In the genomic region with DNA sequence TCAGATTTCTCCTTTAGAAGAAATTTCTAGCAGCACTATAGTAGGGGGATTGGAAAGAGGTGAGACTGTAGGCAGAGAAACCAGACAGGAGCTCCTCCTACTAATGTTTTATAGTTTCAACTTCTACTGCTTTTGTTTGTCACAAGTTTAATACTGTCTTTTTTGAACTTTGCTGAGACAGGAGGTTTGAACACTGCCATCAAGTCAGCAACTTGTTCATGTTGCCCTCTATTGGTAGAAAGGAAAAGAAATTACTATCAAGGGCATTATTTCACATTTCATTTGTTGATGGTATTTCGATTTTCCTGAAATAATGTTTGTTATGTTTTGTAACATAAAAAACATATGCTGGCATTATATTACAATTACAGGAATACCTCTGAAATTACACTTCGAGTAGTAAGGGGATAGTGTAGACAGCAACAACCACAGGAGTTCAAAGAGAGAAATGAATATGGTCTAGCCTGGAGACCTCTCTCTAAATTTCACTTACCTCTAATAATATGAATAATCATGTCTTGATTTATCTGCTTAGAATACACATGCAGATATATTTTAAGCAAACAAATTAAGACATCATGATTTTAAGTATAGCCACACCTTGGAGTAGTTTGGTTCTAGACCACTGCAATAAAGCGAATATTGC, we compare ENCODE assay signal across 9 cellular contexts. TPM values are rescaled to one million over a fixed set of nuclear protein-coding genes. Genes with fewer than 3 reads are reported as not detected.
DNase-seq lines count a peak whose midpoint lies in the region; ATAC-seq, FAIRE-seq and TF ChIP-seq lines count a peak whose summit lies in the region.
"Had no signal": no experiment of that assay in that cellular context is flagged by ENCODE, and none has a peak within 500 bp of the region (broad histone marks: within the 10 kb centered on the region; RNA-seq: fewer than 3 reads in every experiment).

No MANE protein-coding gene starts in this region.

- 46% methylated on average over 3 of the region's 3 CpGs for WGBS in right cardiac atrium
- WGBS in suprapubic skin: 38% methylated on average over 3 of the region's 3 CpGs

- TF ChIP-seq EP300 in suprapubic skin (IDR thresholded peaks at IDR 0.05): no peak

- H3K27me3 ChIP-seq in ACC112 (ENCODE audit: insufficient read depth, low read length) (no peaks in the 10 kb centered on the region), right cardiac atrium (ENCODE audit: control insufficient read depth, insufficient read depth) (no peaks in the 10 kb centered on the region), suprapubic skin (no peaks in the 10 kb centered on the region)

- DNase-seq in GM12891 (ENCODE audit: insufficient read length, low spot score): no peak
- peak; percentile 45 for DNase-seq in HTR-8/SVneo (ENCODE audit: insufficient read length, low spot score)
- DNase-seq in right cardiac atrium: no peak
- no peak for DNase-seq in suprapubic skin (ENCODE audit: low spot score in 2 of 2)
- no peak for DNase-seq in mucosa of gallbladder (ENCODE audit: low spot score)
- DNase-seq in NCI-H146 (lab: John Stamatoyannopoulos, UW): no peak

- FAIRE-seq in GM12891 (lab: Jason Lieb, UNC): peak; percentile 72
- no peak for FAIRE-seq in HTR-8/SVneo (lab: Jason Lieb, UNC)

- peak overlapping the region; percentile 64 for H2AFZ ChIP-seq in ACC112 (ENCODE audit: low read length, unreplicated experiment)

- H3K27ac Mint-ChIP-seq in activated T-helper 17 cell treated with anti-CD3 and anti-CD28 coated beads, Interleukin-2, amount 50 U/mL, for 72 hours: no peak overlapping the region
- H3K27ac Mint-ChIP-seq: dendritic cell treated with granulocyte-macrophage colony-stimulating factor and Interleukin-4, amounts not matched to agents 40 ng/mL and 50 ng/mL, for 4 days had no signal

- H3K4me3 Mint-ChIP-seq in activated T-helper 17 cell treated with anti-CD3 and anti-CD28 coated beads, Interleukin-2, amount 50 U/mL, for 72 hours: no peak overlapping the region
- H3K4me3 Mint-ChIP-seq: dendritic cell treated with granulocyte-macrophage colony-stimulating factor and Interleukin-4, amounts not matched to agents 40 ng/mL and 50 ng/mL, for 4 days had no signal

- H3K36me3 ChIP-seq in ACC112 (ENCODE audit: insufficient read depth, low read length) (no peaks in the 10 kb centered on the region), suprapubic skin (no peaks in the 10 kb centered on the region)

- no peaks in the 10 kb centered on the region for H3K79me2 ChIP-seq in ACC112 (ENCODE audit: control insufficient read depth, insufficient read depth, low read length, unreplicated experiment)

- H3K4me1 Mint-ChIP-seq in activated T-helper 17 cell treated with anti-CD3 and anti-CD28 coated beads, Interleukin-2, amount 50 U/mL, for 72 hours: no peaks in the 10 kb centered on the region

- H3K9me3 Mint-ChIP-seq in activated T-helper 17 cell treated with anti-CD3 and anti-CD28 coated beads, Interleukin-2, amount 50 U/mL, for 72 hours: no peaks in the 10 kb centered on the region
- H3K9me3 Mint-ChIP-seq: dendritic cell treated with granulocyte-macrophage colony-stimulating factor and Interleukin-4, amounts not matched to agents 40 ng/mL and 50 ng/mL, for 4 days had no signal

- peak; percentile 29 for ATAC-seq in activated T-helper 17 cell treated with anti-CD3 and anti-CD28 coated beads, Interleukin-2, amount 50 U/mL, for 72 hours (replicated peaks)
- peak; percentile 33 to 55 for ATAC-seq in right cardiac atrium

- no peaks in the 10 kb centered on the region for H3K36me3 Mint-ChIP-seq in activated T-helper 17 cell treated with anti-CD3 and anti-CD28 coated beads, Interleukin-2, amount 50 U/mL, for 72 hours (ENCODE audit: low read depth)

- no peaks in the 10 kb centered on the region for H3K27me3 Mint-ChIP-seq in activated T-helper 17 cell treated with anti-CD3 and anti-CD28 coated beads, Interleukin-2, amount 50 U/mL, for 72 hours
- H3K27me3 Mint-ChIP-seq: dendritic cell treated with granulocyte-macrophage colony-stimulating factor and Interleukin-4, amounts not matched to agents 40 ng/mL and 50 ng/mL, for 4 days had no signal

- H3K9me3 ChIP-seq in right cardiac atrium (ENCODE audit: control insufficient read depth, low read length): no peaks in the 10 kb centered on the region
- no peaks in the 10 kb centered on the region for H3K9me3 ChIP-seq in suprapubic skin

- H3K4me1 ChIP-seq in ACC112 (ENCODE audit: control insufficient read depth, insufficient read depth, low read length, unreplicated experiment) (peaks cover 14% of the 10 kb centered on the region), right cardiac atrium (ENCODE audit: control insufficient read depth, insufficient read depth, low read length) (no peaks in the 10 kb centered on the region), suprapubic skin (no peaks in the 10 kb centered on the region)

- H3K27ac ChIP-seq in ACC112 (ENCODE audit: low read depth, low read length): no peak overlapping the region
- no peak overlapping the region for H3K27ac ChIP-seq in right cardiac atrium (ENCODE audit: low read length)
- no peak overlapping the region for H3K27ac ChIP-seq in suprapubic skin

- TF ChIP-seq POLR2A in GM12891 (IDR thresholded peaks at IDR 0.05; ENCODE audit: low read depth, low read length): no peak
- no peak for TF ChIP-seq POLR2A in suprapubic skin (IDR thresholded peaks at IDR 0.05)

- intact Hi-C loops in right cardiac atrium (cut with DNase I): loop anchor here in 1 of 4 donors (5.0 kb wide), 1 partner anchor 160 kb away; no protein-coding TSS in a partner anchor

- peak; percentile 12 to 48 for TF ChIP-seq CTCF in suprapubic skin (IDR thresholded peaks at IDR 0.05)

- H3K4me3 ChIP-seq in ACC112 (ENCODE audit: low read depth, low read length) (no peak overlapping the region), right cardiac atrium (ENCODE audit: low read length) (no peak overlapping the region), suprapubic skin (no peak overlapping the region)

TF ChIP-seq in GM12891, 5 proteins besides CTCF, POLR2A, EP300 and RAD21:
- TF ChIP-seq PAX5 (IDR thresholded peaks at IDR 0.05; ENCODE audit: insufficient read depth, low read length, severe bottlenecking): no peak

RNA-seq across cellular contexts. Expression of gene CCDC88A, which starts 12.4 kb away (rescaled TPM):
- polyA plus RNA-seq in GM12891 (2012; ENCODE audit: low read depth, missing spikeins): 15.8 TPM
- 10 to 100 TPM in 1 of 2 donors, 1 to 10 TPM in 1; 9.7 to 14.3 TPM for total RNA-seq in activated T-helper 17 cell treated with anti-CD3 and anti-CD28 coated beads, Interleukin-2, amount 50 U/mL, for 72 hours
- total RNA-seq in right cardiac atrium (10 to 100 TPM; 30.9 to 40.6 (median 32.4) TPM), suprapubic skin (10 to 100 TPM in 3 of 4 donors, 1 to 10 TPM in 1; 9.0 to 25.8 (median 18.2) TPM), mucosa of gallbladder (21.9 TPM)
- 18.1 TPM for polyA plus RNA-seq in right cardiac atrium
